15 cellular contexts compared by ENCODE assay signal in genomic region chr11:69926376-69927050, GRCh38.
A peak's percentile ranks its signal among the peaks of the same experiment; 100 is the strongest.
DNase-seq lines count a peak whose midpoint lies in the region; ATAC-seq and TF ChIP-seq lines count a peak whose summit lies in the region.
"Had no signal": no experiment of that assay in that cellular context is flagged by ENCODE, and none has a peak within 500 bp of the region (broad histone marks: within the 10 kb centered on the region; RNA-seq: fewer than 3 reads in every experiment).

No MANE protein-coding gene starts in this region.

- peaks cover 44% of the 10 kb centered on the region for H3K27me3 Mint-ChIP-seq in nephron (ENCODE audit: low read depth)

- H3K9me3 ChIP-seq in right cardiac atrium (ENCODE audit: control insufficient read depth, low read length): peaks cover 2% of the 10 kb centered on the region
- H3K9me3 ChIP-seq in ascending aorta: no peaks in the 10 kb centered on the region

- H3K27ac Mint-ChIP-seq in nephron: peak overlapping the region; percentile 30 to 62 (median 51)
- H3K27ac Mint-ChIP-seq: CD4-positive, alpha-beta T cell had no signal

- no peaks in the 10 kb centered on the region for H3K4me1 ChIP-seq in right cardiac atrium (ENCODE audit: control insufficient read depth, insufficient read depth, low read length)
- peaks cover 5 to 13% of the 10 kb centered on the region in 2 donors for H3K4me1 ChIP-seq in ascending aorta

- 41% methylated on average over 15 of the region's 15 CpGs for WGBS in right cardiac atrium

- ATAC-seq in Right ventricle myocardium superior (ENCODE audit: poor library complexity) (no peak), right cardiac atrium (no peak), GM19023 (IDR thresholded peaks at IDR 0.05; ENCODE audit: unreplicated experiment) (no peak), HG02798 (IDR thresholded peaks at IDR 0.05; ENCODE audit: poor library complexity, unreplicated experiment) (no peak), GM21423 (IDR thresholded peaks at IDR 0.05; ENCODE audit: unreplicated experiment) (no peak)

- peaks cover 14% of the 10 kb centered on the region for H3K4me1 Mint-ChIP-seq in nephron

- no peak for TF ChIP-seq CTCF in ascending aorta (IDR thresholded peaks at IDR 0.05)
- no peak for TF ChIP-seq CTCF in nephron (IDR thresholded peaks at IDR 0.05; ENCODE audit: unreplicated experiment in 3 of 3)

- intact Hi-C loops in Right ventricle myocardium superior (cut with DNase I): loop anchor here (10.0 kb wide), 1 partner anchor 148 kb away; the partner anchor contains the start of gene ANO1
- intact Hi-C loops in right cardiac atrium (cut with DNase I): no loop called here
- intact Hi-C loops in ascending aorta (cut with DNase I): no loop called here

- no peaks in the 10 kb centered on the region for H3K36me3 Mint-ChIP-seq in nephron (ENCODE audit: low read depth)

- no peak overlapping the region for H3K27ac ChIP-seq in right cardiac atrium (ENCODE audit: low read length)
- peak overlapping the region; percentile 52 to 56 for H3K27ac ChIP-seq in ascending aorta
- H3K27ac ChIP-seq: GM23248 had no signal

- H3K9me3 Mint-ChIP-seq in nephron: no peaks in the 10 kb centered on the region
- H3K9me3 Mint-ChIP-seq: CD4-positive, alpha-beta T cell had no signal

- H3K4me3 ChIP-seq in right cardiac atrium (ENCODE audit: low read length) (no peak overlapping the region), ascending aorta (no peak overlapping the region)
- H3K4me3 ChIP-seq: GM23248 had no signal

- no peaks in the 10 kb centered on the region for H3K36me3 ChIP-seq in ascending aorta

- peak; percentile 19 for DNase-seq in Right ventricle myocardium superior
- no peak for DNase-seq in right cardiac atrium
- DNase-seq in ascending aorta (ENCODE audit: low spot score in 2 of 2): no peak
- no peak for DNase-seq in stimulated activated CD4-positive, alpha-beta T cell treated with anti-CD3 and anti-CD28 coated beads, Interleukin-4, amount 100 ng/mL, for 4 hours
- DNase-seq: Calu3; CD4-positive, alpha-beta T cell; DMS79 treated with DMSO at 0.1 percent for 48 hours; GM23248; NCI-H187 treated with DMSO at 0.1 percent for 48 hours; NCI-H774; SHP77 treated with DMSO at 0.1 percent for 48 hours had no signal

- H3K27me3 ChIP-seq in right cardiac atrium (ENCODE audit: control insufficient read depth, insufficient read depth): no peaks in the 10 kb centered on the region
- no peaks in the 10 kb centered on the region for H3K27me3 ChIP-seq in ascending aorta

- H3K4me3 Mint-ChIP-seq in nephron: no peak overlapping the region
- H3K4me3 Mint-ChIP-seq: CD4-positive, alpha-beta T cell had no signal
